In genomic region chr9:114371343-114371985, GRCh38 we compare ENCODE assay signal across 11 cellular contexts. TPM values are rescaled to one million over a fixed set of nuclear protein-coding genes. Genes with fewer than 3 reads are reported as not detected.
DNase-seq lines count a peak whose midpoint lies in the region; ATAC-seq and TF ChIP-seq lines count a peak whose summit lies in the region.
"Had no signal": no experiment of that assay in that cellular context is flagged by ENCODE, and none has a peak within 500 bp of the region (broad histone marks: within the 10 kb centered on the region; RNA-seq: fewer than 3 reads in every experiment).

No MANE protein-coding gene starts in this region.

- no peaks in the 10 kb centered on the region for H3K9me3 Mint-ChIP-seq in activated T-cell treated with anti-CD3 and anti-CD28 coated beads, Interleukin-2, amount 50 U/mL, for 4 hours
- H3K9me3 Mint-ChIP-seq in activated B cell treated with CpG ODN at 0.5 μM for 24 hours (no peaks in the 10 kb centered on the region), glutamatergic neuron (ENCODE audit: unreplicated experiment) (peaks cover 5% of the 10 kb centered on the region)

- intact Hi-C loops in activated B cell treated with CpG ODN at 0.5 μM for 24 hours (cut with micrococcal nuclease): no loop called here
- intact Hi-C loops in psoas muscle (cut with DNase I): no loop called here

- no peaks in the 10 kb centered on the region for H3K4me1 ChIP-seq in psoas muscle

- peak overlapping the region; percentile 98 for H3K27ac Mint-ChIP-seq in activated B cell treated with CpG ODN at 0.5 μM for 24 hours
- H3K27ac Mint-ChIP-seq in glutamatergic neuron (ENCODE audit: unreplicated experiment): peak overlapping the region; percentile 92

- H3K4me3 ChIP-seq in psoas muscle: no peak overlapping the region

- ATAC-seq in activated T-cell treated with anti-CD3 and anti-CD28 coated beads, Interleukin-2, amount 50 U/mL, for 4 hours: no peak
- ATAC-seq in activated B cell treated with CpG ODN at 0.5 μM for 24 hours (ENCODE audit: low read depth) (no peak), psoas muscle (no peak), GM18870 (IDR thresholded peaks at IDR 0.05; ENCODE audit: unreplicated experiment) (no peak)
- no peak for ATAC-seq in activated CD4-positive, CD25-positive, alpha-beta regulatory T cell treated with anti-CD3 and anti-CD28 coated beads, Interleukin-2, amount 50 U/mL, for 24 hours

- H3K4me1 Mint-ChIP-seq in activated T-cell treated with anti-CD3 and anti-CD28 coated beads, Interleukin-2, amount 50 U/mL, for 4 hours (ENCODE audit: low read depth): peaks cover 92% of the 10 kb centered on the region
- H3K4me1 Mint-ChIP-seq in activated B cell treated with CpG ODN at 0.5 μM for 24 hours (peaks cover 94% of the 10 kb centered on the region), glutamatergic neuron (ENCODE audit: low read depth, unreplicated experiment) (peaks cover 21% of the 10 kb centered on the region)

- H3K36me3 Mint-ChIP-seq in activated T-cell treated with anti-CD3 and anti-CD28 coated beads, Interleukin-2, amount 50 U/mL, for 4 hours (ENCODE audit: insufficient read depth): peaks cover 45% of the 10 kb centered on the region
- H3K36me3 Mint-ChIP-seq in activated B cell treated with CpG ODN at 0.5 μM for 24 hours (ENCODE audit: low read depth): peaks cover 83% of the 10 kb centered on the region
- H3K36me3 Mint-ChIP-seq in glutamatergic neuron (ENCODE audit: unreplicated experiment): no peaks in the 10 kb centered on the region

- CTCF ChIA-PET in activated B cell treated with CpG ODN at 0.5 μM for 24 hours (lab: Charles Lee): interaction anchor here (3.6 kb wide), 1 partner anchor 13 kb away, joined by 46 read pairs; the partner anchor contains the start of gene AKNA

- H3K36me3 ChIP-seq in psoas muscle (ENCODE audit: insufficient read depth in 1 of 2, low read depth in 1 of 2): peaks cover 0 to 3% of the 10 kb centered on the region in 2 donors

- POLR2A ChIA-PET in activated B cell treated with CpG ODN at 0.5 μM for 24 hours (lab: Charles Lee): interaction anchor here (1.3 to 15.2 kb wide), 4 partner anchors 8 to 220 kb away, joined by 4 to 913 read pairs (median 24); partner anchors contain the start of gene AKNA

- TF ChIP-seq CTCF in activated B cell treated with CpG ODN at 0.5 μM for 24 hours (IDR thresholded peaks at IDR 0.05) (no peak), glutamatergic neuron (IDR thresholded peaks at IDR 0.05; ENCODE audit: partially characterized antibody, unreplicated experiment) (no peak), psoas muscle (IDR thresholded peaks at IDR 0.05) (no peak)

- no peaks in the 10 kb centered on the region for H3K27me3 ChIP-seq in psoas muscle (ENCODE audit: insufficient read depth in 3 of 3, low read length in 2 of 3)

- DNase-seq in activated T-cell treated with anti-CD3 and anti-CD28 coated beads, Interleukin-2, amount 50 U/mL, for 4 hours: no peak
- DNase-seq in activated T-cell treated with anti-CD3 and anti-CD28 coated beads for 4 hours: no peak
- no peak for DNase-seq in activated B cell treated with CpG ODN at 0.5 μM for 24 hours
- DNase-seq in glutamatergic neuron: no peak
- DNase-seq in substantia nigra (lab: John Stamatoyannopoulos, UW): no peak
- DNase-seq in psoas muscle: no peak

- peak overlapping the region; percentile 97 for H3K27ac ChIP-seq in substantia nigra (ENCODE audit: low read depth, low read length, poor library complexity, severe bottlenecking)
- H3K27ac ChIP-seq in psoas muscle: no peak overlapping the region

- no peaks in the 10 kb centered on the region for H3K9me3 ChIP-seq in psoas muscle
- H3K9me3 ChIP-seq: SK-N-SH had no signal

- H3K4me3 Mint-ChIP-seq in activated T-cell treated with anti-CD3 and anti-CD28 coated beads, Interleukin-2, amount 50 U/mL, for 4 hours: peak overlapping the region; percentile 65
- H3K4me3 Mint-ChIP-seq in activated B cell treated with CpG ODN at 0.5 μM for 24 hours (peak overlapping the region; percentile 17), glutamatergic neuron (ENCODE audit: unreplicated experiment) (no peak overlapping the region)

- no peaks in the 10 kb centered on the region for H3K27me3 Mint-ChIP-seq in activated T-cell treated with anti-CD3 and anti-CD28 coated beads, Interleukin-2, amount 50 U/mL, for 4 hours (ENCODE audit: low read depth)
- no peaks in the 10 kb centered on the region for H3K27me3 Mint-ChIP-seq in activated B cell treated with CpG ODN at 0.5 μM for 24 hours
- H3K27me3 Mint-ChIP-seq in glutamatergic neuron (ENCODE audit: unreplicated experiment): peaks cover 2% of the 10 kb centered on the region

- WGBS in psoas muscle, 3 donors: 70 to 77% (median 71%) methylated on average over 7 of the region's 7 CpGs

RNA-seq across cellular contexts. Expression of gene AKNA, which starts 16.3 kb away (rescaled TPM):
- 10 to 100 TPM; 77.2 to 81.7 (median 80.6) TPM for total RNA-seq in activated T-cell treated with anti-CD3 and anti-CD28 coated beads, Interleukin-2, amount 50 U/mL, for 4 hours
- total RNA-seq in activated B cell treated with CpG ODN at 0.5 μM for 24 hours: 283 and 322 TPM in 2 replicates
- 32.6 TPM for total RNA-seq in glutamatergic neuron (ENCODE audit: unreplicated experiment)
- total RNA-seq in psoas muscle: 1 to 10 TPM; 2.3 to 3.9 (median 2.9) TPM
- 1 to 10 TPM; 1.5 to 2.1 (median 1.9) TPM for polyA plus RNA-seq in psoas muscle

RNA-seq across cellular contexts. Expression of gene ORM2, which starts 41.8 kb away (rescaled TPM):
- total RNA-seq in activated T-cell treated with anti-CD3 and anti-CD28 coated beads, Interleukin-2, amount 50 U/mL, for 4 hours: 1 to 10 TPM in 1 of 3 donors, under 1 TPM in 1, not detected in 1; 0.84 to 1.0 TPM
- not detected in 2 replicates for total RNA-seq in activated B cell treated with CpG ODN at 0.5 μM for 24 hours
- not detected for total RNA-seq in glutamatergic neuron (ENCODE audit: unreplicated experiment)
- not detected for total RNA-seq in psoas muscle
- under 1 TPM in 1 of 3 donors, not detected in 2; 0.68 TPM for polyA plus RNA-seq in psoas muscle
- total RNA-seq: NCI-H460, urinary bladder had no signal
- polyA plus RNA-seq: SK-N-SH had no signal

RNA-seq across cellular contexts. Expression of gene ORM1, which starts 48.6 kb away (rescaled TPM):
- total RNA-seq in activated T-cell treated with anti-CD3 and anti-CD28 coated beads, Interleukin-2, amount 50 U/mL, for 4 hours: 1 to 10 TPM; 2.4 to 4.5 (median 3.5) TPM
- not detected in 2 replicates for total RNA-seq in activated B cell treated with CpG ODN at 0.5 μM for 24 hours
- not detected for total RNA-seq in glutamatergic neuron (ENCODE audit: unreplicated experiment)
- total RNA-seq in psoas muscle: 1 to 10 TPM in 2 of 4 donors, not detected in 2; 1.8 to 2.8 TPM
- under 1 TPM in 2 of 3 donors, not detected in 1; 0.21 to 0.63 TPM for polyA plus RNA-seq in psoas muscle
- total RNA-seq: NCI-H460 had no signal
- polyA plus RNA-seq: SK-N-SH had no signal
